ENCODE assay signal across 1 cellular context in the genomic region with DNA sequence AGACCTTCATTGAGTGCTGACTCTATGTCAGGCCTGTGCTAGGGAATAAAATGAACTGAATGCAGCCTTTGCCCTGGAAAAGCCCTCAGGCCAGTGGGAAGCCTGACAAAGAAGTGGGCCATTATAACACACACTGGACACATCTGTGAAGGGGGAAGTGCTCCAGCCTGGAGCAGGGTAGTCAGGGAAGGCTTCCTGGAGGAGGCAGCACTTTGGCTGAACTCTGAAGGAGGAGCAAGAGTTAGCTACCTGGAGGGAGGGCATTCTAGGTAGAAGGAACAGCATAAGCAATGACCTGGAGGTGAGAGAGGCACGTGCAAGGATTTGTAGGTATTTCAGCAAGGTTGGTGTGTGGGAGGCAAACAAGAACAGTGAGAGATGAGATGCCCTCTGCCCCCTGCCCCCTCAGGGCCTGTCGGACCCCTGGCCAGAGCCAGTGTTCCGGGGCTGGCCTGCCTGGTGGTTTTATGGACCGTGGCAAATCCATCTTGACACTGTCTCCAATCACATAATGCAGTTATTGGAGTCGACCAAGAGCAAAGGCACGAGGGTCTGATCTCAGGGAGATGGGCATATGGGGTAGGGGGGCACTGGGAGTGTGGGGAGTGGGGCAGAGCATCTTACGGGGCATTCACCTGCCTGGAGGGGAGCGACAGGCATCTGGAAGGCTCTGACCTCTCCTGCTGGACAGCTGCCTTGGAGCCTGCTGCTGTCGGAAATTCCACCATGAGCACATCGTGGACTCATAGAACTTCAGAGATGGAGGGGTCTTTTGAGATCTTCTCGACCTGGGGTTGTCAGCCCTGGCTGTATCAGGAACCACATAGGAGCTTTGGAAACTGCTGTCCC.
TF ChIP-seq lines count a peak whose summit lies in the region.

No MANE protein-coding gene starts in this region.

TF ChIP-seq in HepG2, 621 proteins besides CTCF, POLR2A, EP300 and RAD21 (continued from another document and continues in another):
- TF ChIP-seq, protein P1, sequence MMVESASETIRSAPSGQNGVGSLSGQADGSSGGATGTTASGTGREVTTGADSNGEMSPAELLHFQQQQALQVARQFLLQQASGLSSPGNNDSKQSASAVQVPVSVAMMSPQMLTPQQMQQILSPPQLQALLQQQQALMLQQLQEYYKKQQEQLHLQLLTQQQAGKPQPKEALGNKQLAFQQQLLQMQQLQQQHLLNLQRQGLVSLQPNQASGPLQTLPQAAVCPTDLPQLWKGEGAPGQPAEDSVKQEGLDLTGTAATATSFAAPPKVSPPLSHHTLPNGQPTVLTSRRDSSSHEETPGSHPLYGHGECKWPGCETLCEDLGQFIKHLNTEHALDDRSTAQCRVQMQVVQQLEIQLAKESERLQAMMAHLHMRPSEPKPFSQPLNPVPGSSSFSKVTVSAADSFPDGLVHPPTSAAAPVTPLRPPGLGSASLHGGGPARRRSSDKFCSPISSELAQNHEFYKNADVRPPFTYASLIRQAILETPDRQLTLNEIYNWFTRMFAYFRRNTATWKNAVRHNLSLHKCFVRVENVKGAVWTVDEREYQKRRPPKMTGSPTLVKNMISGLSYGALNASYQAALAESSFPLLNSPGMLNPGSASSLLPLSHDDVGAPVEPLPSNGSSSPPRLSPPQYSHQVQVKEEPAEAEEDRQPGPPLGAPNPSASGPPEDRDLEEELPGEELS (CRISPR knock-in tag; IDR thresholded peaks at IDR 0.05): peak; percentile 11; the same call in 1 of the 2 replicates
- TF ChIP-seq, protein P2, sequence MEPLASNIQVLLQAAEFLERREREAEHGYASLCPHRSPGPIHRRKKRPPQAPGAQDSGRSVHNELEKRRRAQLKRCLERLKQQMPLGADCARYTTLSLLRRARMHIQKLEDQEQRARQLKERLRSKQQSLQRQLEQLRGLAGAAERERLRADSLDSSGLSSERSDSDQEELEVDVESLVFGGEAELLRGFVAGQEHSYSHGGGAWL (CRISPR knock-in tag; IDR thresholded peaks at IDR 0.05): no peak
- TF ChIP-seq, protein P3, sequence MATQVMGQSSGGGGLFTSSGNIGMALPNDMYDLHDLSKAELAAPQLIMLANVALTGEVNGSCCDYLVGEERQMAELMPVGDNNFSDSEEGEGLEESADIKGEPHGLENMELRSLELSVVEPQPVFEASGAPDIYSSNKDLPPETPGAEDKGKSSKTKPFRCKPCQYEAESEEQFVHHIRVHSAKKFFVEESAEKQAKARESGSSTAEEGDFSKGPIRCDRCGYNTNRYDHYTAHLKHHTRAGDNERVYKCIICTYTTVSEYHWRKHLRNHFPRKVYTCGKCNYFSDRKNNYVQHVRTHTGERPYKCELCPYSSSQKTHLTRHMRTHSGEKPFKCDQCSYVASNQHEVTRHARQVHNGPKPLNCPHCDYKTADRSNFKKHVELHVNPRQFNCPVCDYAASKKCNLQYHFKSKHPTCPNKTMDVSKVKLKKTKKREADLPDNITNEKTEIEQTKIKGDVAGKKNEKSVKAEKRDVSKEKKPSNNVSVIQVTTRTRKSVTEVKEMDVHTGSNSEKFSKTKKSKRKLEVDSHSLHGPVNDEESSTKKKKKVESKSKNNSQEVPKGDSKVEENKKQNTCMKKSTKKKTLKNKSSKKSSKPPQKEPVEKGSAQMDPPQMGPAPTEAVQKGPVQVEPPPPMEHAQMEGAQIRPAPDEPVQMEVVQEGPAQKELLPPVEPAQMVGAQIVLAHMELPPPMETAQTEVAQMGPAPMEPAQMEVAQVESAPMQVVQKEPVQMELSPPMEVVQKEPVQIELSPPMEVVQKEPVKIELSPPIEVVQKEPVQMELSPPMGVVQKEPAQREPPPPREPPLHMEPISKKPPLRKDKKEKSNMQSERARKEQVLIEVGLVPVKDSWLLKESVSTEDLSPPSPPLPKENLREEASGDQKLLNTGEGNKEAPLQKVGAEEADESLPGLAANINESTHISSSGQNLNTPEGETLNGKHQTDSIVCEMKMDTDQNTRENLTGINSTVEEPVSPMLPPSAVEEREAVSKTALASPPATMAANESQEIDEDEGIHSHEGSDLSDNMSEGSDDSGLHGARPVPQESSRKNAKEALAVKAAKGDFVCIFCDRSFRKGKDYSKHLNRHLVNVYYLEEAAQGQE (IDR thresholded peaks at IDR 0.05; ENCODE audit: borderline replicate concordance in 1 of 2, low read depth in 1 of 2, low read length in 2 of 2): peak in 1 of 2 experiments; percentile 76; a peak in 2 of 4 replicates
- TF ChIP-seq ZFP36 (IDR thresholded peaks at IDR 0.05; ENCODE audit: borderline replicate concordance, low read depth, low read length, partially characterized antibody) (peak; percentile 100), ZNF12 (CRISPR knock-in tag; IDR thresholded peaks at IDR 0.05) (0 out of 2 replicates have a peak, but pooled peaks have one; percentile 38), ZNF138 (CRISPR knock-in tag; IDR thresholded peaks at IDR 0.05; ENCODE audit: low read depth) (no peak), KMT2B (CRISPR knock-in tag; IDR thresholded peaks at IDR 0.05) (no peak), ZFX (CRISPR knock-in tag; IDR thresholded peaks at IDR 0.05; ENCODE audit: low read depth) (peak; percentile 72), ELF1 (CRISPR knock-in tag; IDR thresholded peaks at IDR 0.05) (no peak), ZSCAN21 (CRISPR knock-in tag; IDR thresholded peaks at IDR 0.05; ENCODE audit: borderline replicate concordance) (0 out of 2 replicates have a peak, but pooled peaks have one; percentile 1), FOSL2 (CRISPR knock-in tag; IDR thresholded peaks at IDR 0.05) (0 out of 2 replicates have a peak, but pooled peaks have one; percentile 3), SP5 (CRISPR knock-in tag; IDR thresholded peaks at IDR 0.05; ENCODE audit: borderline replicate concordance, low read depth) (no peak), MED1 (CRISPR knock-in tag; IDR thresholded peaks at IDR 0.05) (peak; percentile 20; the same call in 1 of the 2 replicates), ZFP82 (CRISPR knock-in tag; IDR thresholded peaks at IDR 0.05; ENCODE audit: borderline replicate concordance) (0 out of 2 replicates have a peak, but pooled peaks have one; percentile 55), ELF3 (CRISPR knock-in tag; IDR thresholded peaks at IDR 0.05) (peak; percentile 84), MAZ (IDR thresholded peaks at IDR 0.05; ENCODE audit: borderline replicate concordance, low read depth, low read length) (peak; percentile 45; the same call in 1 of the 2 replicates), MAZ (CRISPR knock-in tag; IDR thresholded peaks at IDR 0.05; ENCODE audit: low read depth) (no peak), NR2F6 (IDR thresholded peaks at IDR 0.05) (0 out of 2 replicates have a peak, but pooled peaks have one; percentile 20), NR2F6 (CRISPR knock-in tag; IDR thresholded peaks at IDR 0.05) (no peak), ZKSCAN1 (IDR thresholded peaks at IDR 0.05; ENCODE audit: low read length) (peak; percentile 42; the same call in 1 of the 2 replicates), HDAC2 (CRISPR knock-in tag; IDR thresholded peaks at IDR 0.05) (peak; percentile 23; the same call in 1 of the 2 replicates), SAP130 (CRISPR knock-in tag; IDR thresholded peaks at IDR 0.05; ENCODE audit: low read depth) (peak; percentile 76), ZNF629 (CRISPR knock-in tag; conservative IDR thresholded peaks at IDR 0.05) (peak; percentile 6; the same call in 1 of the 2 replicates), PHF21A (CRISPR knock-in tag; IDR thresholded peaks at IDR 0.05) (0 out of 2 replicates have a peak, but pooled peaks have one; percentile 43), THAP11 (CRISPR knock-in tag; IDR thresholded peaks at IDR 0.05) (peak; percentile 54), PPARG (CRISPR knock-in tag; conservative IDR thresholded peaks at IDR 0.05) (peak; percentile 92), HIVEP1 (CRISPR knock-in tag; IDR thresholded peaks at IDR 0.05) (0 out of 2 replicates have a peak, but pooled peaks have one; percentile 17)
- TF ChIP-seq, protein P4, sequence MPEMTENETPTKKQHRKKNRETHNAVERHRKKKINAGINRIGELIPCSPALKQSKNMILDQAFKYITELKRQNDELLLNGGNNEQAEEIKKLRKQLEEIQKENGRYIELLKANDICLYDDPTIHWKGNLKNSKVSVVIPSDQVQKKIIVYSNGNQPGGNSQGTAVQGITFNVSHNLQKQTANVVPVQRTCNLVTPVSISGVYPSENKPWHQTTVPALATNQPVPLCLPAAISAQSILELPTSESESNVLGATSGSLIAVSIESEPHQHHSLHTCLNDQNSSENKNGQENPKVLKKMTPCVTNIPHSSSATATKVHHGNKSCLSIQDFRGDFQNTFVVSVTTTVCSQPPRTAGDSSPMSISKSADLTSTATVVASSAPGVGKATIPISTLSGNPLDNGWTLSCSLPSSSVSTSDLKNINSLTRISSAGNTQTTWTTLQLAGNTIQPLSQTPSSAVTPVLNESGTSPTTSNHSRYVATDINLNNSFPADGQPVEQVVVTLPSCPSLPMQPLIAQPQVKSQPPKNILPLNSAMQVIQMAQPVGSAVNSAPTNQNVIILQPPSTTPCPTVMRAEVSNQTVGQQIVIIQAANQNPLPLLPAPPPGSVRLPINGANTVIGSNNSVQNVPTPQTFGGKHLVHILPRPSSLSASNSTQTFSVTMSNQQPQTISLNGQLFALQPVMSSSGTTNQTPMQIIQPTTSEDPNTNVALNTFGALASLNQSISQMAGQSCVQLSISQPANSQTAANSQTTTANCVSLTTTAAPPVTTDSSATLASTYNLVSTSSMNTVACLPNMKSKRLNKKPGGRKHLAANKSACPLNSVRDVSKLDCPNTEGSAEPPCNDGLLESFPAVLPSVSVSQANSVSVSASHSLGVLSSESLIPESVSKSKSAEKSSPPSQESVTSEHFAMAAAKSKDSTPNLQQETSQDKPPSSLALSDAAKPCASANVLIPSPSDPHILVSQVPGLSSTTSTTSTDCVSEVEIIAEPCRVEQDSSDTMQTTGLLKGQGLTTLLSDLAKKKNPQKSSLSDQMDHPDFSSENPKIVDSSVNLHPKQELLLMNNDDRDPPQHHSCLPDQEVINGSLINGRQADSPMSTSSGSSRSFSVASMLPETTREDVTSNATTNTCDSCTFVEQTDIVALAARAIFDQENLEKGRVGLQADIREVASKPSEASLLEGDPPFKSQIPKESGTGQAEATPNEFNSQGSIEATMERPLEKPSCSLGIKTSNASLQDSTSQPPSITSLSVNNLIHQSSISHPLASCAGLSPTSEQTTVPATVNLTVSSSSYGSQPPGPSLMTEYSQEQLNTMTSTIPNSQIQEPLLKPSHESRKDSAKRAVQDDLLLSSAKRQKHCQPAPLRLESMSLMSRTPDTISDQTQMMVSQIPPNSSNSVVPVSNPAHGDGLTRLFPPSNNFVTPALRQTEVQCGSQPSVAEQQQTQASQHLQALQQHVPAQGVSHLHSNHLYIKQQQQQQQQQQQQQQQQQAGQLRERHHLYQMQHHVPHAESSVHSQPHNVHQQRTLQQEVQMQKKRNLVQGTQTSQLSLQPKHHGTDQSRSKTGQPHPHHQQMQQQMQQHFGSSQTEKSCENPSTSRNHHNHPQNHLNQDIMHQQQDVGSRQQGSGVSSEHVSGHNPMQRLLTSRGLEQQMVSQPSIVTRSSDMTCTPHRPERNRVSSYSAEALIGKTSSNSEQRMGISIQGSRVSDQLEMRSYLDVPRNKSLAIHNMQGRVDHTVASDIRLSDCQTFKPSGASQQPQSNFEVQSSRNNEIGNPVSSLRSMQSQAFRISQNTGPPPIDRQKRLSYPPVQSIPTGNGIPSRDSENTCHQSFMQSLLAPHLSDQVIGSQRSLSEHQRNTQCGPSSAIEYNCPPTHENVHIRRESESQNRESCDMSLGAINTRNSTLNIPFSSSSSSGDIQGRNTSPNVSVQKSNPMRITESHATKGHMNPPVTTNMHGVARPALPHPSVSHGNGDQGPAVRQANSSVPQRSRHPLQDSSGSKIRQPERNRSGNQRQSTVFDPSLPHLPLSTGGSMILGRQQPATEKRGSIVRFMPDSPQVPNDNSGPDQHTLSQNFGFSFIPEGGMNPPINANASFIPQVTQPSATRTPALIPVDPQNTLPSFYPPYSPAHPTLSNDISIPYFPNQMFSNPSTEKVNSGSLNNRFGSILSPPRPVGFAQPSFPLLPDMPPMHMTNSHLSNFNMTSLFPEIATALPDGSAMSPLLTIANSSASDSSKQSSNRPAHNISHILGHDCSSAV (CRISPR knock-in tag; IDR thresholded peaks at IDR 0.05; ENCODE audit: borderline replicate concordance): no peak
- TF ChIP-seq, protein P5, sequence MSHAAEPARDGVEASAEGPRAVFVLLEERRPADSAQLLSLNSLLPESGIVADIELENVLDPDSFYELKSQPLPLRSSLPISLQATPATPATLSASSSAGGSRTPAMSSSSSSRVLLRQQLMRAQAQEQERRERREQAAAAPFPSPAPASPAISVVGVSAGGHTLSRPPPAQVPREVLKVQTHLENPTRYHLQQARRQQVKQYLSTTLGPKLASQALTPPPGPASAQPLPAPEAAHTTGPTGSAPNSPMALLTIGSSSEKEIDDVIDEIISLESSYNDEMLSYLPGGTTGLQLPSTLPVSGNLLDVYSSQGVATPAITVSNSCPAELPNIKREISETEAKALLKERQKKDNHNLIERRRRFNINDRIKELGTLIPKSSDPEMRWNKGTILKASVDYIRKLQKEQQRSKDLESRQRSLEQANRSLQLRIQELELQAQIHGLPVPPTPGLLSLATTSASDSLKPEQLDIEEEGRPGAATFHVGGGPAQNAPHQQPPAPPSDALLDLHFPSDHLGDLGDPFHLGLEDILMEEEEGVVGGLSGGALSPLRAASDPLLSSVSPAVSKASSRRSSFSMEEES (CRISPR knock-in tag; IDR thresholded peaks at IDR 0.05): 0 out of 2 replicates have a peak, but pooled peaks have one; percentile 6
- TF ChIP-seq, protein P6, sequence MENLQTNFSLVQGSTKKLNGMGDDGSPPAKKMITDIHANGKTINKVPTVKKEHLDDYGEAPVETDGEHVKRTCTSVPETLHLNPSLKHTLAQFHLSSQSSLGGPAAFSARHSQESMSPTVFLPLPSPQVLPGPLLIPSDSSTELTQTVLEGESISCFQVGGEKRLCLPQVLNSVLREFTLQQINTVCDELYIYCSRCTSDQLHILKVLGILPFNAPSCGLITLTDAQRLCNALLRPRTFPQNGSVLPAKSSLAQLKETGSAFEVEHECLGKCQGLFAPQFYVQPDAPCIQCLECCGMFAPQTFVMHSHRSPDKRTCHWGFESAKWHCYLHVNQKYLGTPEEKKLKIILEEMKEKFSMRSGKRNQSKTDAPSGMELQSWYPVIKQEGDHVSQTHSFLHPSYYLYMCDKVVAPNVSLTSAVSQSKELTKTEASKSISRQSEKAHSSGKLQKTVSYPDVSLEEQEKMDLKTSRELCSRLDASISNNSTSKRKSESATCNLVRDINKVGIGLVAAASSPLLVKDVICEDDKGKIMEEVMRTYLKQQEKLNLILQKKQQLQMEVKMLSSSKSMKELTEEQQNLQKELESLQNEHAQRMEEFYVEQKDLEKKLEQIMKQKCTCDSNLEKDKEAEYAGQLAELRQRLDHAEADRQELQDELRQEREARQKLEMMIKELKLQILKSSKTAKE (CRISPR knock-in tag; IDR thresholded peaks at IDR 0.05; ENCODE audit: borderline replicate concordance): peak; percentile 25; the same call in 1 of the 2 replicates
